ENCODE assay signal across 8 cellular contexts in genomic region chr20:63520594-63520938, GRCh38. TPM values are rescaled to one million over a fixed set of nuclear protein-coding genes. Genes with fewer than 3 reads are reported as not detected.
DNase-seq lines count a peak whose midpoint lies in the region; ATAC-seq and TF ChIP-seq lines count a peak whose summit lies in the region.

PPDPF (plus strand) TSS chr20:63520765; CDS start chr20:63521309, 544 bp downstream.

- H3K9ac ChIP-seq in GM23248: peak within 1 kb of the TSS; percentile 95

- 1 to 4% methylated on average over 11 to 20 of the region's 54 CpGs for WGBS in GM23248 (ENCODE audit: low coverage in 1 of 2, low lambda C conversion rate in 2 of 2, missing lambda C conversion rate in 2 of 2), 2 experiments
- 0% methylated on average over 54 of the region's 54 CpGs for WGBS in right cardiac atrium

- peaks cover 20% of the 10 kb centered on the region for H3F3A ChIP-seq in GM23248 (ENCODE audit: insufficient read depth)

- peaks cover 4% of the 10 kb centered on the region; the same call in 1 of the 2 replicates for H4K20me1 ChIP-seq in GM23248 (ENCODE audit: insufficient read depth)

- H3K9me2 ChIP-seq in GM23248 (ENCODE audit: insufficient read depth): no peaks in the 10 kb centered on the region

- peak; percentile 89 to 90 for ATAC-seq in right cardiac atrium

- no peaks in the 10 kb centered on the region for H3K27me3 ChIP-seq in GM23248 (replicated peaks; ENCODE audit: insufficient read depth)
- no peaks in the 10 kb centered on the region for H3K27me3 ChIP-seq in right cardiac atrium (ENCODE audit: control insufficient read depth, insufficient read depth)

- intact Hi-C loops in right cardiac atrium (cut with DNase I): loop anchor here in 1 of 4 donors (5.0 kb wide), 1 partner anchor 78 kb away; no protein-coding TSS in a partner anchor

- DNase-seq in GM03348 (ENCODE audit: low spot score): peak; percentile 100
- peak; percentile 91 for DNase-seq in GM23248
- DNase-seq in LNCaP clone FGC (ENCODE audit: low read depth): no peak
- DNase-seq in T-helper 2 cell: peak; percentile 74 to 82 (median 80)
- DNase-seq in right cardiac atrium: peak; percentile 83 to 96 (median 94)
- no peak for DNase-seq in pulmonary artery endothelial cell (ENCODE audit: low read depth, low spot score)
- peak; percentile 89 for DNase-seq in ureter (ENCODE audit: low spot score)

- no peaks in the 10 kb centered on the region for H3K9me3 ChIP-seq in GM23248 (ENCODE audit: low read depth)
- no peaks in the 10 kb centered on the region for H3K9me3 ChIP-seq in right cardiac atrium (ENCODE audit: control insufficient read depth, low read length)

- H3K4me3 ChIP-seq in GM23248 (peak within 1 kb of the TSS; percentile 83), LNCaP clone FGC (ENCODE audit: low read depth, low read length) (peak within 1 kb of the TSS; percentile 77), right cardiac atrium (ENCODE audit: low read length) (peak within 1 kb of the TSS; percentile 80)

- in situ Hi-C loops in GM23248 (cut with MboI): no loop called here

- H3K4me1 ChIP-seq in GM23248 (ENCODE audit: insufficient read depth) (0 out of 2 replicates have a peak, but pooled peaks cover 2% of the 10 kb centered on the region), right cardiac atrium (ENCODE audit: control insufficient read depth, insufficient read depth, low read length) (peaks cover 5% of the 10 kb centered on the region)

- H3K27ac ChIP-seq in GM23248: peak within 1 kb of the TSS; percentile 75
- peak within 1 kb of the TSS; percentile 92 for H3K27ac ChIP-seq in angular gyrus (ENCODE audit: low read depth, low read length)
- peak within 1 kb of the TSS; percentile 73 for H3K27ac ChIP-seq in right cardiac atrium (ENCODE audit: low read length)

- H3K4me2 ChIP-seq in GM23248 (ENCODE audit: unreplicated experiment): peak within 1 kb of the TSS; percentile 79

- peak within 1 kb of the TSS; percentile 85 for H2AFZ ChIP-seq in GM23248

- TF ChIP-seq CTCF in LNCaP clone FGC (IDR thresholded peaks at IDR 0.05; ENCODE audit: control insufficient read depth, extremely low read depth, insufficient read depth): no peak

- peaks cover 8% of the 10 kb centered on the region for H3K79me2 ChIP-seq in GM23248 (ENCODE audit: insufficient read depth)

- 0 out of 2 replicates have a peak, but pooled peaks cover 4% of the 10 kb centered on the region for H3K36me3 ChIP-seq in GM23248 (ENCODE audit: low read depth)

RNA-seq across cellular contexts. Expression of gene PPDPF, which starts in this region (rescaled TPM):
- total RNA-seq in GM23248 (2014; rRNA removed; shearing (Covaris generic)): 132 and 236 TPM in 2 replicates
- polyA plus RNA-seq in GM23248 (2016; fragmentation: Nextera tagmentation; extraction: Ambion mirVana): 170 and 171 TPM in 2 replicates
- total RNA-seq in right cardiac atrium: 100 to 1,000 TPM; 143 to 244 (median 223) TPM
- 276 TPM for polyA plus RNA-seq in right cardiac atrium
- 21.4 and 23.1 TPM in 2 replicates for total RNA-seq in pulmonary artery endothelial cell
- total RNA-seq in ureter: 507 TPM

Comparison
In these comparisons a context has a peak if more than half of its experiments do, and no peak if none do; other contexts are left out.
1. DNase-seq: peak in GM03348 (single experiment), GM23248 (single experiment), T-helper 2 cell (5 of 5), right cardiac atrium (3 of 3) and ureter (single experiment); none in LNCaP clone FGC (single experiment) and pulmonary artery endothelial cell (single experiment).
2. Peak in every context shown above with its lines, with median percentiles within 50 percentile points of each other: H3K27ac ChIP-seq and H3K4me3 ChIP-seq.